9 cellular contexts compared by ENCODE assay signal in genomic region chr4:121943941-121944340, GRCh38. TPM values are rescaled to one million over a fixed set of nuclear protein-coding genes. Genes with fewer than 3 reads are reported as not detected.
A peak's percentile ranks its signal among the peaks of the same experiment; 100 is the strongest.
DNase-seq lines count a peak whose midpoint lies in the region; ATAC-seq and TF ChIP-seq lines count a peak whose summit lies in the region.
"Had no signal": no experiment of that assay in that cellular context is flagged by ENCODE, and none has a peak within 500 bp of the region (broad histone marks: within the 10 kb centered on the region; RNA-seq: fewer than 3 reads in every experiment).

No MANE protein-coding gene starts in this region.

- H3K27ac Mint-ChIP-seq in mesothelial cell of epicardium, result no peak overlapping the region
- H3K27ac Mint-ChIP-seq: stimulated activated memory B cell treated with anti-CD40 and anti-IgM and Interleukin-4, amounts not matched to agents 10 μg/mL and 1 μg/mL and 100 μg/mL, for 72 hours had no signal

- no peaks in the 10 kb centered on the region for H3K36me3 Mint-ChIP-seq in mesothelial cell of epicardium
- H3K36me3 Mint-ChIP-seq: stimulated activated memory B cell treated with anti-CD40 and anti-IgM and Interleukin-4, amounts not matched to agents 10 μg/mL and 1 μg/mL and 100 μg/mL, for 72 hours had no signal

- DNase-seq in AG09309 (ENCODE audit: low read depth) (no peak), HuH-7 (ENCODE audit: low spot score) (peak; percentile 40), epithelial cell of esophagus (ENCODE audit: low read depth) (no peak), mesothelial cell of epicardium (ENCODE audit: low spot score in 2 of 2, unreplicated experiment in 2 of 2) (no peak), kidney tubule cell (ENCODE audit: low spot score) (no peak)

- H3K27me3 Mint-ChIP-seq in mesothelial cell of epicardium (ENCODE audit: low read depth), result peaks cover 71% of the 10 kb centered on the region

- no peaks in the 10 kb centered on the region for H3K9me3 Mint-ChIP-seq in mesothelial cell of epicardium
- H3K9me3 Mint-ChIP-seq: stimulated activated memory B cell treated with anti-CD40 and anti-IgM and Interleukin-4, amounts not matched to agents 10 μg/mL and 1 μg/mL and 100 μg/mL, for 72 hours had no signal

- H3K4me3 ChIP-seq in AG09309 (ENCODE audit: control insufficient read depth, low read depth, low read length) (no peak overlapping the region), epithelial cell of esophagus (ENCODE audit: low read length) (no peak overlapping the region)

- H3K4me1 Mint-ChIP-seq in mesothelial cell of epicardium, result no peaks in the 10 kb centered on the region
- H3K4me1 Mint-ChIP-seq: stimulated activated memory B cell treated with anti-CD40 and anti-IgM and Interleukin-4, amounts not matched to agents 10 μg/mL and 1 μg/mL and 100 μg/mL, for 72 hours had no signal

- ATAC-seq in GM18870 (IDR thresholded peaks at IDR 0.05; ENCODE audit: unreplicated experiment) (peak; percentile 67), esophagus mucosa (no peak), HG02678 (IDR thresholded peaks at IDR 0.05; ENCODE audit: unreplicated experiment) (no peak)
- ATAC-seq: stimulated activated memory B cell treated with anti-CD40 and anti-IgM and Interleukin-4, amounts not matched to agents 10 μg/mL and 1 μg/mL and 100 μg/mL, for 72 hours had no signal

- H3K4me3 Mint-ChIP-seq in mesothelial cell of epicardium, result no peak overlapping the region
- H3K4me3 Mint-ChIP-seq: stimulated activated memory B cell treated with anti-CD40 and anti-IgM and Interleukin-4, amounts not matched to agents 10 μg/mL and 1 μg/mL and 100 μg/mL, for 72 hours had no signal

- TF ChIP-seq CTCF in AG09309 (IDR thresholded peaks at IDR 0.05; ENCODE audit: control insufficient read depth, insufficient read depth, low read depth, low read length, missing control alignments) (peak; percentile 28), epithelial cell of esophagus (IDR thresholded peaks at IDR 0.05; ENCODE audit: insufficient read depth, low read depth, low read length, missing control alignments) (peak; percentile 33), mesothelial cell of epicardium (IDR thresholded peaks at IDR 0.05; ENCODE audit: unreplicated experiment) (no peak)

RNA-seq across cellular contexts. Expression of gene TRPC3, which starts 7.9 kb away (rescaled TPM):
- total RNA-seq in mesothelial cell of epicardium (0.18 to 0.34 TPM (median 0.29 TPM) in 3 replicates), esophagus mucosa (not detected)
